21 cellular contexts compared by ENCODE assay signal in the genomic region with DNA sequence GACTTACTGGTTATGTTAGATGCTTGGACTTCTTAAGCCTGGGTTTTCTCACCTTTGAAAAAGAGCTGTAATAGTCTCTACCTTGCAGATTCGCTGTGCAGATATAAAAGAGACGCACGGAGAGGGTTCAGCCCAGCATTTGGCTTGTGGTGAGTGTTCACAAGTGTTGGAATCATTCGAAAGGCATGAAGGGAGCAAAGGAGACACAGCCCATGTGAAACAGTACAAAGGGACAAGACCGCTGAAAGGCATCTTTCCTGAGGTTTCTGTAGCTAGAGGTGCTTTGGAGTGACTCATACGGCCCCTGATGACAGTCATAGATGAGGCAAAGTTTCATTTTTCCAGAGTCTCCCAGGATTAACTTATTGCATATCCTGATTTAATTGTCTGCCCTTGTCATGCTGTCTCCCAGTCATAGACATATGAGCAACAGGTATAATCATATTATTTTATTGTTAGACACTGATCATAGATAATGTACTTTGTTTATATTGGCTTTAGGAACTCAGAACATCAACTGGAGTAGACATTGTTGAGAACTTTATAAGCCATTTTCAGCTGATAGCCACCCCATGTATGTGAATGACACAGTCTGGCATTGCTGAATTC.
DNase-seq lines count a peak whose midpoint lies in the region; ATAC-seq and TF ChIP-seq lines count a peak whose summit lies in the region.
"Had no signal": no experiment of that assay in that cellular context is flagged by ENCODE, and none has a peak within 500 bp of the region (broad histone marks: within the 10 kb centered on the region; RNA-seq: fewer than 3 reads in every experiment).

No MANE protein-coding gene starts in this region.

- H3K27ac ChIP-seq in SK-N-SH (ENCODE audit: low read depth in 2 of 2, low read length in 1 of 2) (no peak overlapping the region), foreskin keratinocyte (no peak overlapping the region)
- H3K27ac ChIP-seq: SK-N-MC had no signal

- no peaks in the 10 kb centered on the region for H3K9me2 ChIP-seq in SK-N-SH

- H4K20me1 ChIP-seq in SK-N-SH (ENCODE audit: insufficient read depth), result no peaks in the 10 kb centered on the region

- no peak for TF ChIP-seq RAD21 in SK-N-SH (IDR thresholded peaks at IDR 0.05; ENCODE audit: low read length)

- TF ChIP-seq CTCF in SK-N-SH (IDR thresholded peaks at IDR 0.05), result no peak
- no peak for TF ChIP-seq CTCF in foreskin keratinocyte (conservative IDR thresholded peaks at IDR 0.05)
- no peak for TF ChIP-seq CTCF in GM10266 (IDR thresholded peaks at IDR 0.05; ENCODE audit: control insufficient read depth, insufficient read depth, low read depth, missing control alignments)
- no peak for TF ChIP-seq CTCF in osteocyte (IDR thresholded peaks at IDR 0.05)

- no peaks in the 10 kb centered on the region; the same call in 1 of the 2 replicates for H3K9me3 ChIP-seq in SK-N-SH
- H3K9me3 ChIP-seq: MG63 had no signal

- POLR2A ChIA-PET in SK-N-SH (lab: Yijun Ruan, JAX), result no interaction called here

- no peak overlapping the region for H3K9ac ChIP-seq in SK-N-SH

- no peak overlapping the region for H3K4me3 ChIP-seq in SK-N-SH (ENCODE audit: low read depth in 2 of 2, low read length in 1 of 2)
- H3K4me3 ChIP-seq: MG63, SK-N-MC had no signal

- WGBS in SK-N-SH (ENCODE audit: low lambda C conversion rate), result 8% methylated on average over 6 of the region's 6 CpGs

- TF ChIP-seq EP300 in SK-N-SH (IDR thresholded peaks at IDR 0.05; ENCODE audit: borderline replicate concordance in 1 of 2, low read depth in 1 of 2, low read length in 1 of 2), result no peak

- peak; percentile 48 for ATAC-seq in foreskin keratinocyte

- H3K79me2 ChIP-seq in SK-N-SH (ENCODE audit: insufficient read depth), result no peaks in the 10 kb centered on the region

- H3K36me3 ChIP-seq in SK-N-SH (replicated peaks in 1 of 2; ENCODE audit: control insufficient read depth in 1 of 2, insufficient read depth in 2 of 2, low read length in 1 of 2), result no peaks in the 10 kb centered on the region
- H3K36me3 ChIP-seq: MG63 had no signal

- H3K4me1 ChIP-seq in SK-N-SH (ENCODE audit: control insufficient read depth in 1 of 2, insufficient read depth in 2 of 2, low read depth in 1 of 2, low read length in 1 of 2) (peaks cover 0 to 3% of the 10 kb centered on the region in 2 experiments; a peak in 1 of 4 replicates), foreskin keratinocyte (no peaks in the 10 kb centered on the region)

- no peak overlapping the region for H2AFZ ChIP-seq in SK-N-SH (ENCODE audit: low read depth)

- H3K36me3 Mint-ChIP-seq in osteocyte (ENCODE audit: unreplicated experiment), result no peaks in the 10 kb centered on the region
- H3K36me3 Mint-ChIP-seq: CD8-positive, alpha-beta memory T cell had no signal

- peaks cover 8% of the 10 kb centered on the region for H3K9me3 Mint-ChIP-seq in osteocyte (ENCODE audit: unreplicated experiment)
- H3K9me3 Mint-ChIP-seq: CD8-positive, alpha-beta memory T cell had no signal

- H3K4me3 Mint-ChIP-seq in osteocyte (ENCODE audit: unreplicated experiment), result no peak overlapping the region
- H3K4me3 Mint-ChIP-seq: CD8-positive, alpha-beta memory T cell had no signal

- no peaks in the 10 kb centered on the region for H3K4me1 Mint-ChIP-seq in osteocyte (ENCODE audit: unreplicated experiment)
- H3K4me1 Mint-ChIP-seq: CD8-positive, alpha-beta memory T cell had no signal

- H3K27me3 ChIP-seq in SK-N-SH (ENCODE audit: insufficient read depth) (no peaks in the 10 kb centered on the region), foreskin keratinocyte (no peaks in the 10 kb centered on the region)
- H3K27me3 ChIP-seq: MG63 had no signal

- H3K27me3 Mint-ChIP-seq in osteocyte (ENCODE audit: unreplicated experiment), result peaks cover 3% of the 10 kb centered on the region

- no peak overlapping the region for H3K4me2 ChIP-seq in SK-N-SH

- DNase-seq in AG08395 (ENCODE audit: low spot score) (peak; percentile 18), HS-5 (ENCODE audit: low read depth) (peak; percentile 23), SK-N-SH (peak; percentile 9), foreskin keratinocyte (peak in 1 of 2 donors; percentile 14), SW 1271 (lab: John Stamatoyannopoulos, UW) (no peak), activated gamma-delta T cell (lab: John Stamatoyannopoulos, UW) (no peak), GM10266 (ENCODE audit: extremely low spot score) (no peak), osteocyte (ENCODE audit: extremely low spot score, unreplicated experiment) (no peak)
- DNase-seq: C1 segment of cervical spinal cord; CD8-positive, alpha-beta memory T cell; DMS53; KG1; MG63; NCI-H1048; NCI-H1436; NCI-H1930; NCI-H2171; NCI-H446; NCI-H526 treated with DMSO at 0.1 percent for 48 hours; SHP77 had no signal

- CTCF ChIA-PET in SK-N-SH (lab: Yijun Ruan, JAX), result interaction anchor here (0.5 kb wide), 1 partner anchor 499 kb away, joined by 3 read pairs; no protein-coding TSS in a partner anchor

- H3F3A ChIP-seq in SK-N-SH (replicated peaks; ENCODE audit: insufficient read depth), result peaks cover under 1% of the 10 kb centered on the region

- H3K27ac Mint-ChIP-seq in osteocyte (ENCODE audit: unreplicated experiment), result no peak overlapping the region
- H3K27ac Mint-ChIP-seq: CD8-positive, alpha-beta memory T cell had no signal

TF ChIP-seq in SK-N-SH, 30 proteins besides CTCF, POLR2A, EP300 and RAD21:
- TF ChIP-seq SMC3 (IDR thresholded peaks at IDR 0.05; ENCODE audit: low read depth, low read length) (no peak), TAF1 (IDR thresholded peaks at IDR 0.05; ENCODE audit: borderline replicate concordance, low read depth, low read length) (no peak), GATA2 (CRISPR knock-in tag; IDR thresholded peaks at IDR 0.05) (no peak), FOXJ3 (CRISPR knock-in tag; IDR thresholded peaks at IDR 0.05) (no peak), MXI1 (IDR thresholded peaks at IDR 0.05; ENCODE audit: low read depth, low read length) (no peak), RFX5 (IDR thresholded peaks at IDR 0.05; ENCODE audit: low read length) (no peak), PBX3 (IDR thresholded peaks at IDR 0.05) (no peak), GABPA (IDR thresholded peaks at IDR 0.05; ENCODE audit: low read depth) (no peak), TCF12 (IDR thresholded peaks at IDR 0.05) (no peak), IRF3 (IDR thresholded peaks at IDR 0.05; ENCODE audit: low read depth, low read length) (no peak), TEAD4 (IDR thresholded peaks at IDR 0.05; ENCODE audit: borderline replicate concordance, insufficient read depth) (no peak), JUND (IDR thresholded peaks at IDR 0.05) (no peak), POLR2AphosphoS5 (IDR thresholded peaks at IDR 0.05; ENCODE audit: low read depth, low read length) (no peak), CHD2 (IDR thresholded peaks at IDR 0.05; ENCODE audit: low read length, partially characterized antibody) (no peak), RCOR1 (IDR thresholded peaks at IDR 0.05; ENCODE audit: low read length) (no peak)
- TF ChIP-seq, protein P1, sequence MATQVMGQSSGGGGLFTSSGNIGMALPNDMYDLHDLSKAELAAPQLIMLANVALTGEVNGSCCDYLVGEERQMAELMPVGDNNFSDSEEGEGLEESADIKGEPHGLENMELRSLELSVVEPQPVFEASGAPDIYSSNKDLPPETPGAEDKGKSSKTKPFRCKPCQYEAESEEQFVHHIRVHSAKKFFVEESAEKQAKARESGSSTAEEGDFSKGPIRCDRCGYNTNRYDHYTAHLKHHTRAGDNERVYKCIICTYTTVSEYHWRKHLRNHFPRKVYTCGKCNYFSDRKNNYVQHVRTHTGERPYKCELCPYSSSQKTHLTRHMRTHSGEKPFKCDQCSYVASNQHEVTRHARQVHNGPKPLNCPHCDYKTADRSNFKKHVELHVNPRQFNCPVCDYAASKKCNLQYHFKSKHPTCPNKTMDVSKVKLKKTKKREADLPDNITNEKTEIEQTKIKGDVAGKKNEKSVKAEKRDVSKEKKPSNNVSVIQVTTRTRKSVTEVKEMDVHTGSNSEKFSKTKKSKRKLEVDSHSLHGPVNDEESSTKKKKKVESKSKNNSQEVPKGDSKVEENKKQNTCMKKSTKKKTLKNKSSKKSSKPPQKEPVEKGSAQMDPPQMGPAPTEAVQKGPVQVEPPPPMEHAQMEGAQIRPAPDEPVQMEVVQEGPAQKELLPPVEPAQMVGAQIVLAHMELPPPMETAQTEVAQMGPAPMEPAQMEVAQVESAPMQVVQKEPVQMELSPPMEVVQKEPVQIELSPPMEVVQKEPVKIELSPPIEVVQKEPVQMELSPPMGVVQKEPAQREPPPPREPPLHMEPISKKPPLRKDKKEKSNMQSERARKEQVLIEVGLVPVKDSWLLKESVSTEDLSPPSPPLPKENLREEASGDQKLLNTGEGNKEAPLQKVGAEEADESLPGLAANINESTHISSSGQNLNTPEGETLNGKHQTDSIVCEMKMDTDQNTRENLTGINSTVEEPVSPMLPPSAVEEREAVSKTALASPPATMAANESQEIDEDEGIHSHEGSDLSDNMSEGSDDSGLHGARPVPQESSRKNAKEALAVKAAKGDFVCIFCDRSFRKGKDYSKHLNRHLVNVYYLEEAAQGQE (IDR thresholded peaks at IDR 0.05; ENCODE audit: low read depth, low read length), result no peak
- TF ChIP-seq, protein P2, sequence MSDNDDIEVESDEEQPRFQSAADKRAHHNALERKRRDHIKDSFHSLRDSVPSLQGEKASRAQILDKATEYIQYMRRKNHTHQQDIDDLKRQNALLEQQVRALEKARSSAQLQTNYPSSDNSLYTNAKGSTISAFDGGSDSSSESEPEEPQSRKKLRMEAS (IDR thresholded peaks at IDR 0.05; ENCODE audit: low read depth), result no peak

Comparison
In these comparisons a context has a peak if more than half of its experiments do, and no peak if none do; other contexts are left out.
1. DNase-seq: peak in AG08395 (single experiment), HS-5 (single experiment) and SK-N-SH (single experiment); none in SW 1271 (0 of 2), activated gamma-delta T cell (single experiment), GM10266 (single experiment) and osteocyte (single experiment).